17 cellular contexts compared by ENCODE assay signal in the genomic region with DNA sequence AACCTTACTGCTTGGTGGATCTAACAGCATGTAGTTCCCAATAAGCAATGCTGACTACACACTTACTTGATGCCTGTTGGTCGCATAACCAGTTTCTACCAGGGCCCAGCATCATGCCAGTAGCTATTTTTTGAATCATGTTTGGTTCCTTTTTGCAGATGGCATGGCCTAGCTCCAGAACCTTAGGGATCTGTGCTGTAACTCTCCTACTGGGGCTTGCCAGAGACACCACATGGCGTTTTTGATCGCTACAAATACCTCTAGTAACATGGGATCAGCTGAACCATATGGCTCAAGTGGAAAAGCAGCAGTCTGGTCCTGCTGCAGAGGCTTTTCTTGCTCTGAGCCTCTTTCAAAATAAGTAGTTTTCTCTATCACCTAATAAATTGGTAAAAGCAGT.
DNase-seq lines count a peak whose midpoint lies in the region; TF ChIP-seq lines count a peak whose summit lies in the region.
"Had no signal": no experiment of that assay in that cellular context is flagged by ENCODE, and none has a peak within 500 bp of the region (broad histone marks: within the 10 kb centered on the region; RNA-seq: fewer than 3 reads in every experiment).

No MANE protein-coding gene starts in this region.

- H3K4me1 ChIP-seq in CD4-positive, alpha-beta memory T cell (ENCODE audit: insufficient read depth, low read length), result no peaks in the 10 kb centered on the region
- H3K4me1 ChIP-seq in prostate gland (replicated peaks), result no peaks in the 10 kb centered on the region

- H3K4me3 ChIP-seq in CD4-positive, alpha-beta memory T cell (ENCODE audit: low read length in 2 of 2), result no peak overlapping the region
- no peak overlapping the region for H3K4me3 ChIP-seq in prostate gland
- H3K4me3 ChIP-seq: K562 had no signal

- no peaks in the 10 kb centered on the region for H3K36me3 Mint-ChIP-seq in CD4-positive, alpha-beta memory T cell

- POLR2A ChIA-PET in CD4-positive, alpha-beta memory T cell (lab: Charles Lee; ENCODE audit: partially characterized antibody), result no interaction called here

- H3K27me3 Mint-ChIP-seq in CD4-positive, alpha-beta memory T cell, result no peaks in the 10 kb centered on the region
- H3K27me3 Mint-ChIP-seq: CD4-positive, alpha-beta T cell had no signal

- H3K4me3 Mint-ChIP-seq in CD4-positive, alpha-beta memory T cell, result no peak overlapping the region
- H3K4me3 Mint-ChIP-seq: CD4-positive, alpha-beta T cell; HFFc6 had no signal

- no peak overlapping the region for H3K27ac Mint-ChIP-seq in CD4-positive, alpha-beta memory T cell
- H3K27ac Mint-ChIP-seq: CD4-positive, alpha-beta T cell; HFFc6 had no signal

- H3K4me1 Mint-ChIP-seq in CD4-positive, alpha-beta memory T cell, result no peaks in the 10 kb centered on the region

- TF ChIP-seq CTCF in prostate gland (IDR thresholded peaks at IDR 0.05), result no peak

- H3K27me3 ChIP-seq in CD4-positive, alpha-beta memory T cell (ENCODE audit: insufficient read depth, low read length), result no peaks in the 10 kb centered on the region
- no peaks in the 10 kb centered on the region for H3K27me3 ChIP-seq in prostate gland (replicated peaks; ENCODE audit: insufficient read depth)

- no peaks in the 10 kb centered on the region for H3K36me3 ChIP-seq in CD4-positive, alpha-beta memory T cell (ENCODE audit: insufficient read depth, low read length)
- H3K36me3 ChIP-seq in prostate gland, result no peaks in the 10 kb centered on the region

- CTCF ChIA-PET in CD4-positive, alpha-beta memory T cell (lab: Charles Lee; ENCODE audit: partially characterized antibody), result no interaction called here

- WGBS in prostate gland, result 85% methylated on average over 3 of the region's 3 CpGs

- DNase-seq in DMS 273 treated with DMSO at 0.1 percent for 48 hours (lab: John Stamatoyannopoulos, UW) (peak; percentile 0), NCI-H446 treated with DMSO at 0.1 percent for 48 hours (lab: John Stamatoyannopoulos, UW) (peak; percentile 81), inferior parietal cortex (ENCODE audit: extremely low spot score) (peak; percentile 23), NCI-H1105 (lab: John Stamatoyannopoulos, UW) (no peak), prostate gland (ENCODE audit: low spot score) (no peak)
- DNase-seq in CD4-positive, alpha-beta memory T cell, result no peak
- DNase-seq: ACHN; CD4-positive, alpha-beta T cell; DMS53; DND-41; EL; GOT3; H7; HFFc6; IMR-90 had no signal

- H3K9me3 Mint-ChIP-seq in CD4-positive, alpha-beta memory T cell, result peaks cover 2 to 13% (median 7%) of the 10 kb centered on the region in 8 donors

- no peak overlapping the region for H3K27ac ChIP-seq in CD4-positive, alpha-beta memory T cell (ENCODE audit: low read depth, low read length)
- no peak overlapping the region for H3K27ac ChIP-seq in prostate gland
- H3K27ac ChIP-seq: C4-2B had no signal

- intact Hi-C loops in CD4-positive, alpha-beta memory T cell (cut with micrococcal nuclease), result no loop called here
- intact Hi-C loops in prostate gland (cut with DNase I), result no loop called here

- TF ChIP-seq POLR2A in prostate gland (IDR thresholded peaks at IDR 0.05), result no peak

- no peaks in the 10 kb centered on the region for H3K9me3 ChIP-seq in CD4-positive, alpha-beta memory T cell (ENCODE audit: control insufficient read depth in 1 of 2, low read length in 2 of 2)
- no peaks in the 10 kb centered on the region for H3K9me3 ChIP-seq in prostate gland

Comparison
In these comparisons a context has a peak if more than half of its experiments do, and no peak if none do; other contexts are left out.
1. DNase-seq: peak in DMS 273 treated with DMSO at 0.1 percent for 48 hours (single experiment), NCI-H446 treated with DMSO at 0.1 percent for 48 hours (single experiment) and inferior parietal cortex (single experiment); none in NCI-H1105 (single experiment), CD4-positive, alpha-beta memory T cell (0 of 5) and prostate gland (single experiment).